ENCODE assay signal across 10 cellular contexts in the genomic region with DNA sequence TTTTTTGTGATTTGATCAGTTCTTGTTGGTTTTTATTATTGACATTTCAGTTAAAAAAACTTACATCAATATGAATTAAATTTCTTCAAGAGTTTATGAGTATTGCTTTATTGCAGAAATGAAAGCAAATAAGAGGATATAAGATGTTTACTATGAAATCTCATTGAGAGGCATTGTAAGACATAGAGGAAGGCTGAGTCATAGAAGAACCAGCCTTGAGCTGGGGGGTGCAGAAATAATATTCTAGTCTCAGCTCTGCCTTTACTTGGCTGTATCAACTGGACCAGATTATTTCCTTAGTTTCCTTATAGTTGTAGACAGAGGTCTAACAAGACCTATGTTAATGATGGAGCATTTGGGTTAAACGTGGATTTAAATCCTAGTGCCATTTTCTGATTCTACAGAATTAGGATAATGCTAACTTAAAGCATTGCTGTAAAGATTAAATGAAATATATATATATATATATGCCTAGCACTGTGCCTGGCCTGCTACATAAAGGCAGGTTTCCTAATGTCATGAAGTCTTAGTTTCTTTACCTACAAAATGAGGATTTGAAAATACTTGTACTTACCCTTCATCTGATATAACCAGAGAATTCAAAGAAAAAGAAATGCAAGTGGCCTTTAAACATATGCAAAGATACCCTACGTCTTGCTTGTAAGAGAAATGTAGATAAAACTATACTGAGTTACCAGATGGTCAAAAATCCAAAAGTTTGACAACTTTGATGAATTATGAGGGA. TPM values are rescaled to one million over a fixed set of nuclear protein-coding genes. Genes with fewer than 3 reads are reported as not detected.
A peak's percentile ranks its signal among the peaks of the same experiment; 100 is the strongest.
DNase-seq lines count a peak whose midpoint lies in the region; ATAC-seq and TF ChIP-seq lines count a peak whose summit lies in the region.
"Had no signal": no experiment of that assay in that cellular context is flagged by ENCODE, and none has a peak within 500 bp of the region (broad histone marks: within the 10 kb centered on the region; RNA-seq: fewer than 3 reads in every experiment).

No MANE protein-coding gene starts in this region.

- ATAC-seq in GM19463 (IDR thresholded peaks at IDR 0.05; ENCODE audit: unreplicated experiment): peak; percentile 61
- peak; percentile 60 for ATAC-seq in HG03280 (IDR thresholded peaks at IDR 0.05; ENCODE audit: unreplicated experiment)
- ATAC-seq in Right ventricle myocardium superior (ENCODE audit: poor library complexity): no peak

- no peaks in the 10 kb centered on the region for H3K9me3 Mint-ChIP-seq in activated naive CD4-positive, alpha-beta T cell treated with anti-CD3 and anti-CD28 coated beads, Interleukin-2, amount 10 ng/mL, durations not matched to agents 7 days and 5 days

- CTCF ChIA-PET in activated naive CD4-positive, alpha-beta T cell treated with anti-CD3 and anti-CD28 coated beads, Interleukin-2, amount 10 ng/mL, durations not matched to agents 7 days and 5 days (lab: Charles Lee): interaction anchor here (1.0 to 1.7 kb wide), 5 partner anchors 8 to 238 kb away, joined by 3 to 10 read pairs (median 3); no protein-coding TSS in a partner anchor

- H3K27me3 Mint-ChIP-seq in activated naive CD4-positive, alpha-beta T cell treated with anti-CD3 and anti-CD28 coated beads, Interleukin-2, amount 10 ng/mL, durations not matched to agents 7 days and 5 days: no peaks in the 10 kb centered on the region

- peak; percentile 38 for DNase-seq in EL
- DNase-seq in cardiac fibroblast (ENCODE audit: low read depth in 2 of 2): peak; percentile 22 to 40
- no peak for DNase-seq in erythroblast (lab: John Stamatoyannopoulos, UW)
- no peak for DNase-seq in Right ventricle myocardium superior
- no peak for DNase-seq in hippocampal formation (lab: John Stamatoyannopoulos, UW)
- no peak for DNase-seq in activated naive CD4-positive, alpha-beta T cell treated with anti-CD3 and anti-CD28 coated beads, Interleukin-2, amount 10 ng/mL, durations not matched to agents 7 days and 5 days
- DNase-seq: caudate nucleus, NCI-H446 treated with DMSO at 0.1 percent for 48 hours had no signal

- no peak overlapping the region for H3K4me3 Mint-ChIP-seq in activated naive CD4-positive, alpha-beta T cell treated with anti-CD3 and anti-CD28 coated beads, Interleukin-2, amount 10 ng/mL, durations not matched to agents 7 days and 5 days

- intact Hi-C loops in Right ventricle myocardium superior (cut with DNase I): no loop called here

- TF ChIP-seq CTCF in cardiac fibroblast (IDR thresholded peaks at IDR 0.05; ENCODE audit: low read depth, low read length): no peak

- no peak overlapping the region for H3K4me3 ChIP-seq in cardiac fibroblast (replicated peaks in 1 of 2; ENCODE audit: low read depth in 2 of 2, low read length in 2 of 2)

- H3K27ac Mint-ChIP-seq in activated naive CD4-positive, alpha-beta T cell treated with anti-CD3 and anti-CD28 coated beads, Interleukin-2, amount 10 ng/mL, durations not matched to agents 7 days and 5 days: no peak overlapping the region

- H3K4me1 Mint-ChIP-seq in activated naive CD4-positive, alpha-beta T cell treated with anti-CD3 and anti-CD28 coated beads, Interleukin-2, amount 10 ng/mL, durations not matched to agents 7 days and 5 days: peaks cover 34% of the 10 kb centered on the region

- no peak for TF ChIP-seq POLR2A in erythroblast (IDR thresholded peaks at IDR 0.05; ENCODE audit: low read length)

- H3K36me3 Mint-ChIP-seq in activated naive CD4-positive, alpha-beta T cell treated with anti-CD3 and anti-CD28 coated beads, Interleukin-2, amount 10 ng/mL, durations not matched to agents 7 days and 5 days: peaks cover 16% of the 10 kb centered on the region

RNA-seq across cellular contexts. Expression of a gene that starts 7.3 kb away (rescaled TPM):
- 16.2 TPM for total RNA-seq in Right ventricle myocardium superior

Comparison
In these comparisons a context has a peak if more than half of its experiments do, and no peak if none do; other contexts are left out.
1. DNase-seq: peak in EL (single experiment) and cardiac fibroblast (2 of 2); none in erythroblast (0 of 2), Right ventricle myocardium superior (single experiment), hippocampal formation (0 of 2) and activated naive CD4-positive, alpha-beta T cell treated with anti-CD3 and anti-CD28 coated beads, Interleukin-2, amount 10 ng/mL, durations not matched to agents 7 days and 5 days (single experiment).